20 cellular contexts compared by ENCODE assay signal in genomic region chr3:25887907-25888306, GRCh38.
A peak's percentile ranks its signal among the peaks of the same experiment; 100 is the strongest.
DNase-seq lines count a peak whose midpoint lies in the region; ATAC-seq and TF ChIP-seq lines count a peak whose summit lies in the region.
"Had no signal": no experiment of that assay in that cellular context is flagged by ENCODE, and none has a peak within 500 bp of the region (broad histone marks: within the 10 kb centered on the region; RNA-seq: fewer than 3 reads in every experiment).

No MANE protein-coding gene starts in this region.

- H3K4me3 ChIP-seq in OCI-LY7 (ENCODE audit: low read depth, low read length, poor library complexity, severe bottlenecking) = no peak overlapping the region
- H3K4me3 ChIP-seq: BLaER1 had no signal

- ATAC-seq in activated CD4-positive, alpha-beta T cell treated with anti-CD3 and anti-CD28 coated beads for 36 hours = peak; percentile 42
- peak; percentile 49 for ATAC-seq in activated naive CD8-positive, alpha-beta T cell treated with anti-CD3 and anti-CD28 coated beads, Interleukin-2, amount 50 U/mL, for 24 hours
- peak; percentile 43 for ATAC-seq in stimulated activated effector memory CD8-positive, alpha-beta T cell treated with anti-CD3 and anti-CD28 coated beads, Interleukin-12 subunit alpha, Interleukin-12 subunit beta, amount 100 ng/mL, for 72 hours
- ATAC-seq: CD8-positive, alpha-beta T cell had no signal

- no peaks in the 10 kb centered on the region for H3K79me2 ChIP-seq in OCI-LY7 (ENCODE audit: insufficient read depth, low read depth, low read length)

- H3K36me3 ChIP-seq in OCI-LY7 (ENCODE audit: insufficient read depth, low read length) = no peaks in the 10 kb centered on the region
- H3K36me3 ChIP-seq: BLaER1 had no signal

- no peak overlapping the region for H3K27ac Mint-ChIP-seq in activated CD4-positive, alpha-beta T cell treated with anti-CD3 and anti-CD28 coated beads for 36 hours
- no peak overlapping the region for H3K27ac Mint-ChIP-seq in activated naive CD8-positive, alpha-beta T cell treated with anti-CD3 and anti-CD28 coated beads, Interleukin-2, amount 50 U/mL, for 24 hours
- no peak overlapping the region for H3K27ac Mint-ChIP-seq in activated naive CD8-positive, alpha-beta T cell treated with anti-CD3 and anti-CD28 coated beads for 36 hours
- H3K27ac Mint-ChIP-seq in stimulated activated effector memory CD8-positive, alpha-beta T cell treated with anti-CD3 and anti-CD28 coated beads, Interleukin-12 subunit alpha, Interleukin-12 subunit beta, amount 100 ng/mL, for 72 hours = no peak overlapping the region
- H3K27ac Mint-ChIP-seq: B cell; CD4-positive, CD25-positive, alpha-beta regulatory T cell; CD8-positive, alpha-beta T cell had no signal

- no peak overlapping the region for H2AFZ ChIP-seq in OCI-LY7 (ENCODE audit: low read length)

- H3K4me2 ChIP-seq in OCI-LY7 (ENCODE audit: low read length) = no peak overlapping the region
- H3K4me2 ChIP-seq: BLaER1 had no signal

- H3K36me3 Mint-ChIP-seq in activated CD4-positive, alpha-beta T cell treated with anti-CD3 and anti-CD28 coated beads for 36 hours (ENCODE audit: low read depth) = no peaks in the 10 kb centered on the region
- no peaks in the 10 kb centered on the region for H3K36me3 Mint-ChIP-seq in activated naive CD8-positive, alpha-beta T cell treated with anti-CD3 and anti-CD28 coated beads, Interleukin-2, amount 50 U/mL, for 24 hours (ENCODE audit: low read depth)
- no peaks in the 10 kb centered on the region for H3K36me3 Mint-ChIP-seq in activated naive CD8-positive, alpha-beta T cell treated with anti-CD3 and anti-CD28 coated beads for 36 hours
- no peaks in the 10 kb centered on the region for H3K36me3 Mint-ChIP-seq in stimulated activated effector memory CD8-positive, alpha-beta T cell treated with anti-CD3 and anti-CD28 coated beads, Interleukin-12 subunit alpha, Interleukin-12 subunit beta, amount 100 ng/mL, for 72 hours
- H3K36me3 Mint-ChIP-seq: CD4-positive, CD25-positive, alpha-beta regulatory T cell; CD8-positive, alpha-beta T cell had no signal

- no TSS peak for BruUV-seq in OCI-LY7 (replicated peaks; lab: Mats Ljungman, UMichigan)

- intact Hi-C loops in activated CD4-positive, alpha-beta T cell treated with anti-CD3 and anti-CD28 coated beads for 36 hours (cut with DNase I, micrococcal nuclease) = no loop called here
- intact Hi-C loops in OCI-LY7 (cut with micrococcal nuclease; ENCODE audit: unreplicated experiment) = no loop called here

- no peaks in the 10 kb centered on the region for H3K9me3 ChIP-seq in OCI-LY7 (ENCODE audit: low read length)
- H3K9me3 ChIP-seq: Caco-2 had no signal

- H3K4me1 ChIP-seq in OCI-LY7 (ENCODE audit: insufficient read depth, low read length, poor library complexity, severe bottlenecking) = no peaks in the 10 kb centered on the region
- H3K4me1 ChIP-seq: BLaER1, Caco-2 had no signal

- peak overlapping the region; percentile 40 for H3K27ac ChIP-seq in VCaP
- H3K27ac ChIP-seq in OCI-LY7 (ENCODE audit: low read depth, low read length, poor library complexity, severe bottlenecking) = no peak overlapping the region
- H3K27ac ChIP-seq: 22Rv1, BLaER1, C4-2B had no signal

- no peak overlapping the region for H3K4me3 Mint-ChIP-seq in activated CD4-positive, alpha-beta T cell treated with anti-CD3 and anti-CD28 coated beads for 36 hours
- no peak overlapping the region for H3K4me3 Mint-ChIP-seq in activated naive CD8-positive, alpha-beta T cell treated with anti-CD3 and anti-CD28 coated beads, Interleukin-2, amount 50 U/mL, for 24 hours
- no peak overlapping the region for H3K4me3 Mint-ChIP-seq in activated naive CD8-positive, alpha-beta T cell treated with anti-CD3 and anti-CD28 coated beads for 36 hours
- H3K4me3 Mint-ChIP-seq in stimulated activated effector memory CD8-positive, alpha-beta T cell treated with anti-CD3 and anti-CD28 coated beads, Interleukin-12 subunit alpha, Interleukin-12 subunit beta, amount 100 ng/mL, for 72 hours = no peak overlapping the region
- H3K4me3 Mint-ChIP-seq: B cell; CD4-positive, CD25-positive, alpha-beta regulatory T cell; CD8-positive, alpha-beta T cell had no signal

- no peak for DNase-seq in activated CD4-positive, alpha-beta T cell treated with anti-CD3 and anti-CD28 coated beads for 36 hours
- no peak for DNase-seq in activated CD4-positive, alpha-beta T cell treated with anti-CD3 and anti-CD28 coated beads, Interleukin-2, amount 50 U/mL, for 1 hour
- DNase-seq in activated naive CD8-positive, alpha-beta T cell treated with anti-CD3 and anti-CD28 coated beads, Interleukin-2, amount 50 U/mL, for 24 hours = no peak
- no peak for DNase-seq in activated naive CD8-positive, alpha-beta T cell treated with anti-CD3 and anti-CD28 coated beads for 36 hours
- no peak for DNase-seq in stimulated activated effector memory CD8-positive, alpha-beta T cell treated with anti-CD3 and anti-CD28 coated beads, Interleukin-12 subunit alpha, Interleukin-12 subunit beta, amount 100 ng/mL, for 72 hours (ENCODE audit: low spot score in 2 of 2)
- DNase-seq in OCI-LY7 (ENCODE audit: low spot score) = no peak
- DNase-seq in SW 1271 (lab: John Stamatoyannopoulos, UW) = no peak
- DNase-seq: Caco-2; CD4-positive, CD25-positive, alpha-beta regulatory T cell; CD8-positive, alpha-beta T cell; DMS153; DND-41; GOT3; H7; HCEC 1CT had no signal

- CTCF ChIA-PET in activated CD4-positive, alpha-beta T cell treated with anti-CD3 and anti-CD28 coated beads for 36 hours (lab: Charles Lee) = interaction anchor here (0.6 kb wide), 1 partner anchor 240 kb away, joined by 3 read pairs; no protein-coding TSS in a partner anchor
- CTCF ChIA-PET in OCI-LY7 (lab: Charles Lee; ENCODE audit: unreplicated experiment) = no interaction called here

- POLR2A ChIA-PET in activated CD4-positive, alpha-beta T cell treated with anti-CD3 and anti-CD28 coated beads for 36 hours (lab: Charles Lee) = no interaction called here
- POLR2A ChIA-PET in OCI-LY7 (lab: Charles Lee) = interaction anchor here (2.2 kb wide), 1 partner anchor 16 kb away, joined by 5 read pairs; no protein-coding TSS in a partner anchor

- no peaks in the 10 kb centered on the region for H3K9me2 ChIP-seq in OCI-LY7 (ENCODE audit: insufficient read depth, low read length)

- H3K27me3 Mint-ChIP-seq in activated CD4-positive, alpha-beta T cell treated with anti-CD3 and anti-CD28 coated beads for 36 hours = peaks cover 12% of the 10 kb centered on the region
- H3K27me3 Mint-ChIP-seq in activated naive CD8-positive, alpha-beta T cell treated with anti-CD3 and anti-CD28 coated beads, Interleukin-2, amount 50 U/mL, for 24 hours = no peaks in the 10 kb centered on the region
- peaks cover 7% of the 10 kb centered on the region for H3K27me3 Mint-ChIP-seq in activated naive CD8-positive, alpha-beta T cell treated with anti-CD3 and anti-CD28 coated beads for 36 hours

- H4K20me1 ChIP-seq in OCI-LY7 (ENCODE audit: insufficient read depth, low read length) = no peaks in the 10 kb centered on the region
- H4K20me1 ChIP-seq: BLaER1 had no signal

- H3K4me1 Mint-ChIP-seq in activated CD4-positive, alpha-beta T cell treated with anti-CD3 and anti-CD28 coated beads for 36 hours = no peaks in the 10 kb centered on the region
- H3K4me1 Mint-ChIP-seq in activated naive CD8-positive, alpha-beta T cell treated with anti-CD3 and anti-CD28 coated beads, Interleukin-2, amount 50 U/mL, for 24 hours = no peaks in the 10 kb centered on the region
- no peaks in the 10 kb centered on the region for H3K4me1 Mint-ChIP-seq in activated naive CD8-positive, alpha-beta T cell treated with anti-CD3 and anti-CD28 coated beads for 36 hours
- H3K4me1 Mint-ChIP-seq in stimulated activated effector memory CD8-positive, alpha-beta T cell treated with anti-CD3 and anti-CD28 coated beads, Interleukin-12 subunit alpha, Interleukin-12 subunit beta, amount 100 ng/mL, for 72 hours = no peaks in the 10 kb centered on the region
- H3K4me1 Mint-ChIP-seq: B cell; CD4-positive, CD25-positive, alpha-beta regulatory T cell had no signal

- no peaks in the 10 kb centered on the region for H3K9me3 Mint-ChIP-seq in activated CD4-positive, alpha-beta T cell treated with anti-CD3 and anti-CD28 coated beads for 36 hours (ENCODE audit: low read depth)
- no peaks in the 10 kb centered on the region for H3K9me3 Mint-ChIP-seq in activated naive CD8-positive, alpha-beta T cell treated with anti-CD3 and anti-CD28 coated beads, Interleukin-2, amount 50 U/mL, for 24 hours
- H3K9me3 Mint-ChIP-seq in activated naive CD8-positive, alpha-beta T cell treated with anti-CD3 and anti-CD28 coated beads for 36 hours = no peaks in the 10 kb centered on the region
- no peaks in the 10 kb centered on the region for H3K9me3 Mint-ChIP-seq in stimulated activated effector memory CD8-positive, alpha-beta T cell treated with anti-CD3 and anti-CD28 coated beads, Interleukin-12 subunit alpha, Interleukin-12 subunit beta, amount 100 ng/mL, for 72 hours
- H3K9me3 Mint-ChIP-seq: CD8-positive, alpha-beta T cell had no signal

- TF ChIP-seq CTCF in VCaP (conservative IDR thresholded peaks at IDR 0.05) (no peak), OCI-LY7 (conservative IDR thresholded peaks at IDR 0.05; ENCODE audit: low read length) (no peak)
